1 cellular context compared by ENCODE assay signal in genomic region chr3:69172058-69172457, GRCh38.
TF ChIP-seq lines count a peak whose summit lies in the region.

No MANE protein-coding gene starts in this region.

TF ChIP-seq in HEK293, 187 proteins besides CTCF, POLR2A, EP300 and RAD21 (continued from another document and continues in another):
- TF ChIP-seq ZNF148 (tag by site-specific recombination; IDR thresholded peaks at IDR 0.05; ENCODE audit: borderline replicate concordance) (no peak), ZNF48 (tag by site-specific recombination; IDR thresholded peaks at IDR 0.05) (no peak), ZNF777 (tag by site-specific recombination; IDR thresholded peaks at IDR 0.05; ENCODE audit: borderline replicate concordance) (no peak), ZNF792 (tag by site-specific recombination; IDR thresholded peaks at IDR 0.05) (no peak), PATZ1 (tag by site-specific recombination; IDR thresholded peaks at IDR 0.05) (no peak), OVOL3 (tag by site-specific recombination; IDR thresholded peaks at IDR 0.05) (no peak), ZNF354C (tag by site-specific recombination; IDR thresholded peaks at IDR 0.05; ENCODE audit: borderline replicate concordance, low read depth) (no peak), ZSCAN4 (tag by site-specific recombination; IDR thresholded peaks at IDR 0.05) (no peak), ZNF514 (tag by site-specific recombination; IDR thresholded peaks at IDR 0.05) (no peak), HIC1 (tag by site-specific recombination; IDR thresholded peaks at IDR 0.05) (no peak), ZBTB7A (tag by site-specific recombination; IDR thresholded peaks at IDR 0.05; ENCODE audit: low read depth) (no peak), ZSCAN30 (tag by site-specific recombination; IDR thresholded peaks at IDR 0.05) (no peak), ZNF621 (tag by site-specific recombination; IDR thresholded peaks at IDR 0.05) (no peak), REST (tag by site-specific recombination; IDR thresholded peaks at IDR 0.05) (no peak), ZNF664 (tag by site-specific recombination; IDR thresholded peaks at IDR 0.05) (peak; percentile 61; the same call in 1 of the 2 replicates), ZNF223 (tag by site-specific recombination; IDR thresholded peaks at IDR 0.05) (no peak), ZNF350 (tag by site-specific recombination; IDR thresholded peaks at IDR 0.05) (no peak), ZNF692 (tag by site-specific recombination; IDR thresholded peaks at IDR 0.05) (no peak), ZNF175 (tag by site-specific recombination; IDR thresholded peaks at IDR 0.05) (no peak), ZBTB11 (tag by site-specific recombination; conservative IDR thresholded peaks at IDR 0.05; ENCODE audit: low read depth) (no peak), FEZF1 (tag by site-specific recombination; IDR thresholded peaks at IDR 0.05) (peak; percentile 80), WT1 (tag by site-specific recombination; IDR thresholded peaks at IDR 0.05) (no peak), ZBTB6 (tag by site-specific recombination; IDR thresholded peaks at IDR 0.05) (no peak), GLIS2 (tag by site-specific recombination; IDR thresholded peaks at IDR 0.05) (no peak), PBX3 (CRISPR knock-in tag; IDR thresholded peaks at IDR 0.05) (no peak), ZNF776 (tag by site-specific recombination; IDR thresholded peaks at IDR 0.05; ENCODE audit: borderline replicate concordance) (no peak), TSHZ1 (tag by site-specific recombination; IDR thresholded peaks at IDR 0.05; ENCODE audit: borderline replicate concordance) (no peak), ZXDB (tag by site-specific recombination; IDR thresholded peaks at IDR 0.05) (peak; percentile 60; the same call in 1 of the 2 replicates), ZNF121 (tag by site-specific recombination; IDR thresholded peaks at IDR 0.05) (no peak), ZBTB26 (tag by site-specific recombination; optimal IDR thresholded peaks at IDR 0.05) (no peak)
